Comparison of ENCODE assay signal across 1 cellular context in genomic region chr3:16728762-16729745, GRCh38.
TF ChIP-seq lines count a peak whose summit lies in the region.

No MANE protein-coding gene starts in this region.

TF ChIP-seq in GM23338, 12 proteins besides CTCF, POLR2A, EP300 and RAD21 (continued from another document):
- no peak for TF ChIP-seq ZNF462 (CRISPR knock-in tag; IDR thresholded peaks at IDR 0.05)
- TF ChIP-seq POLR2AphosphoS5 (IDR thresholded peaks at IDR 0.05; ENCODE audit: low read depth): no peak
- TF ChIP-seq ZNF331 (CRISPR knock-in tag; IDR thresholded peaks at IDR 0.05; ENCODE audit: low read depth): no peak
- no peak for TF ChIP-seq ETS1 (IDR thresholded peaks at IDR 0.05)
- no peak for TF ChIP-seq ZNF114 (CRISPR knock-in tag; IDR thresholded peaks at IDR 0.05)
- TF ChIP-seq CREB1 (CRISPR knock-in tag; IDR thresholded peaks at IDR 0.05; ENCODE audit: low read depth): no peak
- TF ChIP-seq STAT1 (IDR thresholded peaks at IDR 0.05; ENCODE audit: unreplicated experiment): no peak
- no peak for TF ChIP-seq JUNB (IDR thresholded peaks at IDR 0.05; ENCODE audit: unreplicated experiment)
- no peak for TF ChIP-seq NANOG (IDR thresholded peaks at IDR 0.05; ENCODE audit: borderline replicate concordance)
- TF ChIP-seq EZH2phosphoT487 (IDR thresholded peaks at IDR 0.05; ENCODE audit: unreplicated experiment): no peak
